Comparison of ENCODE assay signal across 1 cellular context in the genomic region with DNA sequence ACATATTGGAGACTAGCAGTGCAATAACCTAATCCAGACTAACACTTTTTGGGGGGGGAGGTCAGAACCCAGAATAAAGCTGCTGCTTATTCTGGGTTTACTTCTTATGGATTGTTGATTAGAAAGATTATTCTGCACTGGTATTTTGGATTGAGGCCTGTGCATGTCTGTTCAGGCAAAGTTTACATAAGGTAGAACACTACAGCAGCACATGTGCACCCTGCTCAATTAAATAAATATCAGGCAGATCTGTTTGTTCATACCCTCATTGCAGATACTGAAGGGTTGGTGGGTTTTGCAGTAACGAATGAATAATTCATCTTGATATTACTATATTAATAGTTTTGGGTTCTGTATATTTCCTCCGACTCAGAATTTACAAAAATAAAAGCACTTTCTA.
TF ChIP-seq lines count a peak whose summit lies in the region.

No MANE protein-coding gene starts in this region.

TF ChIP-seq in GM23338, 12 proteins besides CTCF, POLR2A, EP300 and RAD21:
- TF ChIP-seq, protein P1, sequence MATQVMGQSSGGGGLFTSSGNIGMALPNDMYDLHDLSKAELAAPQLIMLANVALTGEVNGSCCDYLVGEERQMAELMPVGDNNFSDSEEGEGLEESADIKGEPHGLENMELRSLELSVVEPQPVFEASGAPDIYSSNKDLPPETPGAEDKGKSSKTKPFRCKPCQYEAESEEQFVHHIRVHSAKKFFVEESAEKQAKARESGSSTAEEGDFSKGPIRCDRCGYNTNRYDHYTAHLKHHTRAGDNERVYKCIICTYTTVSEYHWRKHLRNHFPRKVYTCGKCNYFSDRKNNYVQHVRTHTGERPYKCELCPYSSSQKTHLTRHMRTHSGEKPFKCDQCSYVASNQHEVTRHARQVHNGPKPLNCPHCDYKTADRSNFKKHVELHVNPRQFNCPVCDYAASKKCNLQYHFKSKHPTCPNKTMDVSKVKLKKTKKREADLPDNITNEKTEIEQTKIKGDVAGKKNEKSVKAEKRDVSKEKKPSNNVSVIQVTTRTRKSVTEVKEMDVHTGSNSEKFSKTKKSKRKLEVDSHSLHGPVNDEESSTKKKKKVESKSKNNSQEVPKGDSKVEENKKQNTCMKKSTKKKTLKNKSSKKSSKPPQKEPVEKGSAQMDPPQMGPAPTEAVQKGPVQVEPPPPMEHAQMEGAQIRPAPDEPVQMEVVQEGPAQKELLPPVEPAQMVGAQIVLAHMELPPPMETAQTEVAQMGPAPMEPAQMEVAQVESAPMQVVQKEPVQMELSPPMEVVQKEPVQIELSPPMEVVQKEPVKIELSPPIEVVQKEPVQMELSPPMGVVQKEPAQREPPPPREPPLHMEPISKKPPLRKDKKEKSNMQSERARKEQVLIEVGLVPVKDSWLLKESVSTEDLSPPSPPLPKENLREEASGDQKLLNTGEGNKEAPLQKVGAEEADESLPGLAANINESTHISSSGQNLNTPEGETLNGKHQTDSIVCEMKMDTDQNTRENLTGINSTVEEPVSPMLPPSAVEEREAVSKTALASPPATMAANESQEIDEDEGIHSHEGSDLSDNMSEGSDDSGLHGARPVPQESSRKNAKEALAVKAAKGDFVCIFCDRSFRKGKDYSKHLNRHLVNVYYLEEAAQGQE (IDR thresholded peaks at IDR 0.05; ENCODE audit: unreplicated experiment): no peak
- TF ChIP-seq EZH2 (IDR thresholded peaks at IDR 0.05; ENCODE audit: low read depth, unreplicated experiment) (no peak), JUNB (IDR thresholded peaks at IDR 0.05; ENCODE audit: unreplicated experiment) (no peak), ZNF331 (CRISPR knock-in tag; IDR thresholded peaks at IDR 0.05; ENCODE audit: low read depth) (no peak), STAT1 (IDR thresholded peaks at IDR 0.05; ENCODE audit: unreplicated experiment) (no peak), POLR2AphosphoS5 (IDR thresholded peaks at IDR 0.05; ENCODE audit: low read depth) (no peak), NANOG (IDR thresholded peaks at IDR 0.05; ENCODE audit: borderline replicate concordance) (no peak), ZNF114 (CRISPR knock-in tag; IDR thresholded peaks at IDR 0.05) (no peak), CREB1 (CRISPR knock-in tag; IDR thresholded peaks at IDR 0.05; ENCODE audit: low read depth) (no peak), EZH2phosphoT487 (IDR thresholded peaks at IDR 0.05; ENCODE audit: unreplicated experiment) (no peak)
- TF ChIP-seq, protein P2, sequence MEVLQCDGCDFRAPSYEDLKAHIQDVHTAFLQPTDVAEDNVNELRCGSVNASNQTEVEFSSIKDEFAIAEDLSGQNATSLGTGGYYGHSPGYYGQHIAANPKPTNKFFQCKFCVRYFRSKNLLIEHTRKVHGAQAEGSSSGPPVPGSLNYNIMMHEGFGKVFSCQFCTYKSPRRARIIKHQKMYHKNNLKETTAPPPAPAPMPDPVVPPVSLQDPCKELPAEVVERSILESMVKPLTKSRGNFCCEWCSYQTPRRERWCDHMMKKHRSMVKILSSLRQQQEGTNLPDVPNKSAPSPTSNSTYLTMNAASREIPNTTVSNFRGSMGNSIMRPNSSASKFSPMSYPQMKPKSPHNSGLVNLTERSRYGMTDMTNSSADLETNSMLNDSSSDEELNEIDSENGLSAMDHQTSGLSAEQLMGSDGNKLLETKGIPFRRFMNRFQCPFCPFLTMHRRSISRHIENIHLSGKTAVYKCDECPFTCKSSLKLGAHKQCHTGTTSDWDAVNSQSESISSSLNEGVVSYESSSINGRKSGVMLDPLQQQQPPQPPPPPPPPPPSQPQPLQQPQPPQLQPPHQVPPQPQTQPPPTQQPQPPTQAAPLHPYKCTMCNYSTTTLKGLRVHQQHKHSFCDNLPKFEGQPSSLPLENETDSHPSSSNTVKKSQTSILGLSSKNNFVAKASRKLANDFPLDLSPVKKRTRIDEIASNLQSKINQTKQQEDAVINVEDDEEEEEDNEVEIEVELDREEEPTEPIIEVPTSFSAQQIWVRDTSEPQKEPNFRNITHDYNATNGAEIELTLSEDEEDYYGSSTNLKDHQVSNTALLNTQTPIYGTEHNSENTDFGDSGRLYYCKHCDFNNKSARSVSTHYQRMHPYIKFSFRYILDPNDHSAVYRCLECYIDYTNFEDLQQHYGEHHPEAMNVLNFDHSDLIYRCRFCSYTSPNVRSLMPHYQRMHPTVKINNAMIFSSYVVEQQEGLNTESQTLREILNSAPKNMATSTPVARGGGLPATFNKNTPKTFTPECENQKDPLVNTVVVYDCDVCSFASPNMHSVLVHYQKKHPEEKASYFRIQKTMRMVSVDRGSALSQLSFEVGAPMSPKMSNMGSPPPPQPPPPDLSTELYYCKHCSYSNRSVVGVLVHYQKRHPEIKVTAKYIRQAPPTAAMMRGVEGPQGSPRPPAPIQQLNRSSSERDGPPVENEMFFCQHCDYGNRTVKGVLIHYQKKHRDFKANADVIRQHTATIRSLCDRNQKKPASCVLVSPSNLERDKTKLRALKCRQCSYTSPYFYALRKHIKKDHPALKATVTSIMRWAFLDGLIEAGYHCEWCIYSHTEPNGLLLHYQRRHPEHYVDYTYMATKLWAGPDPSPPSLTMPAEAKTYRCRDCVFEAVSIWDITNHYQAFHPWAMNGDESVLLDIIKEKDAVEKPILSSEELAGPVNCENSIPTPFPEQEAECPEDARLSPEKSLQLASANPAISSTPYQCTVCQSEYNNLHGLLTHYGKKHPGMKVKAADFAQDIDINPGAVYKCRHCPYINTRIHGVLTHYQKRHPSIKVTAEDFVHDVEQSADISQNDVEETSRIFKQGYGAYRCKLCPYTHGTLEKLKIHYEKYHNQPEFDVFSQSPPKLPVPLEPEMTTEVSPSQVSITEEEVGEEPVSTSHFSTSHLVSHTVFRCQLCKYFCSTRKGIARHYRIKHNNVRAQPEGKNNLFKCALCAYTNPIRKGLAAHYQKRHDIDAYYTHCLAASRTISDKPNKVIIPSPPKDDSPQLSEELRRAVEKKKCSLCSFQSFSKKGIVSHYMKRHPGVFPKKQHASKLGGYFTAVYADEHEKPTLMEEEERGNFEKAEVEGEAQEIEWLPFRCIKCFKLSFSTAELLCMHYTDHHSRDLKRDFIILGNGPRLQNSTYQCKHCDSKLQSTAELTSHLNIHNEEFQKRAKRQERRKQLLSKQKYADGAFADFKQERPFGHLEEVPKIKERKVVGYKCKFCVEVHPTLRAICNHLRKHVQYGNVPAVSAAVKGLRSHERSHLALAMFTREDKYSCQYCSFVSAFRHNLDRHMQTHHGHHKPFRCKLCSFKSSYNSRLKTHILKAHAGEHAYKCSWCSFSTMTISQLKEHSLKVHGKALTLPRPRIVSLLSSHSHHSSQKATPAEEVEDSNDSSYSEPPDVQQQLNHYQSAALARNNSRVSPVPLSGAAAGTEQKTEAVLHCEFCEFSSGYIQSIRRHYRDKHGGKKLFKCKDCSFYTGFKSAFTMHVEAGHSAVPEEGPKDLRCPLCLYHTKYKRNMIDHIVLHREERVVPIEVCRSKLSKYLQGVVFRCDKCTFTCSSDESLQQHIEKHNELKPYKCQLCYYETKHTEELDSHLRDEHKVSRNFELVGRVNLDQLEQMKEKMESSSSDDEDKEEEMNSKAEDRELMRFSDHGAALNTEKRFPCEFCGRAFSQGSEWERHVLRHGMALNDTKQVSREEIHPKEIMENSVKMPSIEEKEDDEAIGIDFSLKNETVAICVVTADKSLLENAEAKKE (CRISPR knock-in tag; IDR thresholded peaks at IDR 0.05): no peak
- TF ChIP-seq, protein P3, sequence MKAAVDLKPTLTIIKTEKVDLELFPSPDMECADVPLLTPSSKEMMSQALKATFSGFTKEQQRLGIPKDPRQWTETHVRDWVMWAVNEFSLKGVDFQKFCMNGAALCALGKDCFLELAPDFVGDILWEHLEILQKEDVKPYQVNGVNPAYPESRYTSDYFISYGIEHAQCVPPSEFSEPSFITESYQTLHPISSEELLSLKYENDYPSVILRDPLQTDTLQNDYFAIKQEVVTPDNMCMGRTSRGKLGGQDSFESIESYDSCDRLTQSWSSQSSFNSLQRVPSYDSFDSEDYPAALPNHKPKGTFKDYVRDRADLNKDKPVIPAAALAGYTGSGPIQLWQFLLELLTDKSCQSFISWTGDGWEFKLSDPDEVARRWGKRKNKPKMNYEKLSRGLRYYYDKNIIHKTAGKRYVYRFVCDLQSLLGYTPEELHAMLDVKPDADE (IDR thresholded peaks at IDR 0.05): no peak
